ENCODE assay signal across 28 cellular contexts in the genomic region with DNA sequence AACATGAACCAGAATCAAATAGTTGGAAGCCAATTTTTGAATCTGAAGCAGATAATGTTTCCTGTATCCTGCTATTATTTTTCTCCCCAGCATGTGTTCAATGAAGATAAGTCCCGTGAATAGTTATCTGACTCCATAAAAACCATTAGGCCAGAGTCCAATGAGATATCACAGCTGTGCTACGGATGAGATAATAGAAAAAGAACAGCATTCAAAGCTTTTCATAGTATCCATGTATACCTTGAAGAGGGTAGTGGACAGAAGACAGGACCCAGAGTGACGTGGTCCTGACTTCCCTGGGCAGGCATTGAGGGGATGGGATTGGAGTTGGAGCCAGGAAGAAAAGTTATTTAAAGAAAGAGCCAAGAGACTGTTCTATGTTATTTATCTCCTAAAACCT. TPM values are rescaled to one million over a fixed set of nuclear protein-coding genes. Genes with fewer than 3 reads are reported as not detected.
DNase-seq lines count a peak whose midpoint lies in the region; ATAC-seq lines count a peak whose summit lies in the region.
"Had no signal": no experiment of that assay in that cellular context is flagged by ENCODE, and none has a peak within 500 bp of the region (broad histone marks: within the 10 kb centered on the region; RNA-seq: fewer than 3 reads in every experiment).

No MANE protein-coding gene starts in this region.

- no peak overlapping the region for H3K27ac ChIP-seq in aorta (ENCODE audit: low read depth in 1 of 2, low read length in 2 of 2)
- H3K27ac ChIP-seq: BLaER1, cardiac muscle cell, epithelial cell of prostate, GM23248, tibial artery had no signal

- H3K9me3 ChIP-seq in aorta (ENCODE audit: control insufficient read depth, low read length): no peaks in the 10 kb centered on the region
- H3K9me3 ChIP-seq: BLaER1, tibial artery had no signal

- whole genome bisulfite sequencing in aorta, 2 donors: 47 to 51% methylated on average over 3 of the region's 3 CpGs

- ATAC-seq in Right ventricle myocardium inferior: peak; percentile 86
- ATAC-seq in left ventricle myocardium superior: peak; percentile 87
- ATAC-seq in aorta (ENCODE audit: low FRiP score): peak; percentile 50
- no peak for ATAC-seq in HG02840 (IDR thresholded peaks at IDR 0.05; ENCODE audit: low FRiP score, unreplicated experiment)
- no peak for ATAC-seq in HG02938 (IDR thresholded peaks at IDR 0.05; ENCODE audit: unreplicated experiment)
- ATAC-seq in HG03432 (IDR thresholded peaks at IDR 0.05; ENCODE audit: unreplicated experiment): no peak
- ATAC-seq: activated CD4-positive, alpha-beta T cell treated with anti-CD3 and anti-CD28 coated beads for 36 hours; activated T-cell treated with anti-CD3 and anti-CD28 coated beads, Interleukin-2, amount 50 U/mL, for 72 hours; stimulated activated naive CD8-positive, alpha-beta T cell treated with anti-CD3 and anti-CD28 coated beads, Interleukin-15, Interleukin-2, amounts not matched to agents 100 U/mL and 50 U/mL, for 24 hours had no signal

- DNase-seq in Right ventricle myocardium inferior (ENCODE audit: missing footprints): no peak
- no peak for DNase-seq in cardiac septum (ENCODE audit: low spot score)
- DNase-seq in left ventricle myocardium superior: no peak
- peak; percentile 12 for DNase-seq in mucosa of gallbladder (ENCODE audit: low spot score)
- no peak for DNase-seq in aorta
- DNase-seq: activated CD4-positive, alpha-beta T cell treated with anti-CD3 and anti-CD28 coated beads for 36 hours; activated naive CD4-positive, alpha-beta T cell treated with anti-CD3 and anti-CD28 coated beads for 36 hours; activated T-cell treated with anti-CD3 and anti-CD28 coated beads, Interleukin-2, amount 50 U/mL, for 72 hours; amniotic stem cell; Calu3; GM23248; HFFc6; KBM-7; NCI-H146; NCI-H2171 treated with DMSO at 0.1 percent for 48 hours; NCI-H526; stimulated activated CD4-positive, alpha-beta T cell treated with anti-CD3 and anti-CD28 coated beads, Interleukin-2, amount 100 ng/mL, for 48 hours; stimulated activated naive CD8-positive, alpha-beta T cell treated with anti-CD3 and anti-CD28 coated beads, Interleukin-15, Interleukin-2, amounts not matched to agents 100 U/mL and 50 U/mL, for 24 hours; tibial artery had no signal

- H3K27me3 ChIP-seq in aorta (ENCODE audit: control insufficient read depth in 1 of 2, insufficient read depth in 2 of 2, low read length in 1 of 2): no peaks in the 10 kb centered on the region
- H3K27me3 ChIP-seq: BLaER1, cardiac muscle cell, tibial artery had no signal

- H3K36me3 ChIP-seq in aorta (ENCODE audit: control insufficient read depth in 1 of 2, insufficient read depth in 2 of 2, low read length in 1 of 2): no peaks in the 10 kb centered on the region
- H3K36me3 ChIP-seq: BLaER1, cardiac muscle cell, tibial artery had no signal

- H3K4me3 ChIP-seq in aorta (ENCODE audit: low read length in 2 of 2): no peak overlapping the region
- H3K4me3 ChIP-seq: BLaER1, cardiac muscle cell, GM23248, smooth muscle cell, tibial artery had no signal

- H3K4me1 ChIP-seq in aorta (ENCODE audit: control insufficient read depth in 1 of 2, insufficient read depth in 2 of 2, low read length in 2 of 2): no peaks in the 10 kb centered on the region
- H3K4me1 ChIP-seq: BLaER1, tibial artery had no signal

- intact Hi-C loops in Right ventricle myocardium inferior (cut with DNase I) (loop anchor here (5.0 kb wide), 2 partner anchors 72 to 352 kb away; no protein-coding TSS in a partner anchor), cardiac septum (cut with DNase I) (loop anchor here (5.0 kb wide), 1 partner anchor 67 kb away; no protein-coding TSS in a partner anchor), left ventricle myocardium superior (cut with micrococcal nuclease) (loop anchor here (10.0 kb wide), 1 partner anchor 69 kb away; no protein-coding TSS in a partner anchor), aorta (cut with DNase I) (no loop called here)

RNA-seq across cellular contexts. Expression of gene C6, which starts 50.7 kb away (rescaled TPM):
- total RNA-seq in Right ventricle myocardium inferior: 73.3 TPM
- total RNA-seq in cardiac septum: 25.8 TPM
- 44.6 TPM for total RNA-seq in left ventricle myocardium superior
- 41.8 TPM for total RNA-seq in mucosa of gallbladder
- 1 to 10 TPM; 1.7 to 3.0 TPM for total RNA-seq in aorta
- polyA plus RNA-seq in aorta: under 1 TPM in 1 of 2 donors, not detected in 1; 0.20 TPM
- total RNA-seq: activated CD4-positive, alpha-beta T cell treated with anti-CD3 and anti-CD28 coated beads for 36 hours; activated naive CD4-positive, alpha-beta T cell treated with anti-CD3 and anti-CD28 coated beads for 36 hours; activated T-cell treated with anti-CD3 and anti-CD28 coated beads, Interleukin-2, amount 50 U/mL, for 72 hours; Calu3; GM23248; HT-29; pulmonary artery endothelial cell; smooth muscle cell had no signal
- polyA plus RNA-seq: GM23248, smooth muscle cell had no signal

Comparison
In these comparisons a context has a peak if more than half of its experiments do, and no peak if none do; other contexts are left out.
1. ATAC-seq: peak in Right ventricle myocardium inferior (single experiment), left ventricle myocardium superior (single experiment) and aorta (single experiment); none in HG02840 (single experiment), HG02938 (single experiment) and HG03432 (single experiment).
2. intact Hi-C loops: an anchor here in Right ventricle myocardium inferior (5.0 kb wide), cardiac septum (5.0 kb wide) and left ventricle myocardium superior (10.0 kb wide); none called in aorta.